33 cellular contexts compared by ENCODE assay signal in the genomic region with DNA sequence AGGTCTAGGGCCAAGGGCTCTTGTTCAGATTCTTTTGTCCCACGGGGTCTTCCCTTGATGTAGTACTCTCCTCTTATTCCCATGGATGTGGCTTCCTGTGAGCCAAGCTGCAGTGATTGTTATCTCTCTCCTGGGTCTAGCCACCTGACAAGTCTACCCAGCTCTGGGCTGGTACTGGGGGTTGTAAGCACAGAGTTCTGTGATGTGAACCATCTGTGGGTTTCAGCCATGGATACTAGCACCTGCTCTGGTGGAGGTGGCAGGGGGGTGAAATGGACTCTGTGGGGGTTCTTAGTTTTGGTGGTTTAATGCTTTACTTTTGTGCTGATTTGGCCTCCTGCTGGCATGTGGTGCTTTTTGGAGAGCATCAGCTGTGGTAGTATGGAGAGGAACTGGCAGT.
"Had no signal": no experiment of that assay in that cellular context is flagged by ENCODE, and none has a peak within 500 bp of the region (broad histone marks: within the 10 kb centered on the region; RNA-seq: fewer than 3 reads in every experiment).

No MANE protein-coding gene starts in this region.

- H3K4me3 ChIP-seq: MG63, PC-9, SJCRH30, SK-N-MC had no signal

- H2AFZ ChIP-seq: PC-9 had no signal

- H3K9me3 ChIP-seq: MG63, SJCRH30 had no signal

- DNase-seq: Kasumi-1, MG63, NCI-H1048, NCI-H1092 treated with DMSO at 0.1 percent for 48 hours, NCI-H1105 treated with DMSO at 0.1 percent for 48 hours, NCI-H1417, NCI-H1436, NCI-H146, NCI-H1694, NCI-H187, NCI-H1930, NCI-H2029 treated with DMSO at 0.1 percent for 48 hours, NCI-H2081 treated with DMSO at 0.1 percent for 48 hours, NCI-H2107, NCI-H2171, NCI-H226, NCI-H446 treated with DMSO at 0.1 percent for 48 hours, NCI-H510A, NCI-H524, NCI-H526, NCI-H69, NCI-H748 treated with DMSO at 0.1 percent for 48 hours, NCI-H82, PC-9, SHP77, SIG-M5, SJCRH30, T-cell had no signal

- H3K4me2 ChIP-seq: PC-9 had no signal

- H3K36me3 ChIP-seq: MG63, SJCRH30 had no signal

- H3K27ac ChIP-seq: PC-9, RWPE1, SJCRH30, SK-N-MC had no signal

- H3K27me3 ChIP-seq: MG63, SJCRH30 had no signal

- H3K4me1 ChIP-seq: SJCRH30 had no signal

- ATAC-seq: Panc1, Right ventricle myocardium inferior, SK-N-SH treated with all-trans-retinoic acid at 6 μM for 48 hours, T-cell had no signal
